Comparison of ENCODE assay signal across 8 cellular contexts in the genomic region with DNA sequence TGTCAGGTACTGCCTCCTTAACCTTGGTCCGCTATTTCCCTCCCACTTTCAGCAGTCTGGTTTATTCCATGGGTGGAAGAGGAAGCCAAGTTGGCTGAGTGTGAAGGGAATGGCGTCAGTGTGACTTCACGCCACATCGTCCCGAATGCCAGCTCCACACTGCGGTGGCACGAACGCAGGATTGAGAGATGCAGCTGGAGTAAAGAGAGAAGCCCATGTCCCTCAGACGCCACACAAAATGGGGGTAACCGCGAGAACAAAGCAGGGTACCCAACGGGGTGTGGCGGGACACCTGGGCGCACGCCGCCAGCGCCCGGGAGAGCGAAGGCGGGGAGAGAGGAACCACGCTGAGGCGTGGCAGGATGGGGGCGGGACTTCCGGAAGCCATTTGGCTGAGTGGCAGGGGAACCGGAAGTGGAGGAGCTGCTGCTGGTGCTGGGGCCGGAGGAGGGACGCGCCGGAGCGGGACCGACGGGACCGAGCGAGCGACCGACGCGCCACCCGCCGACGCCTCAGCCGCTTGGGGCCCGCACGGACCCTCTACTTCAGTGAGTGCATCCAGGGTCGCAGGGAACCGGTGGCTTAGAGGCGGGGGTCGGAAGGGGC. TPM values are rescaled to one million over a fixed set of nuclear protein-coding genes. Genes with fewer than 3 reads are reported as not detected.
DNase-seq lines count a peak whose midpoint lies in the region; ATAC-seq and TF ChIP-seq lines count a peak whose summit lies in the region.

A gene with protein sequence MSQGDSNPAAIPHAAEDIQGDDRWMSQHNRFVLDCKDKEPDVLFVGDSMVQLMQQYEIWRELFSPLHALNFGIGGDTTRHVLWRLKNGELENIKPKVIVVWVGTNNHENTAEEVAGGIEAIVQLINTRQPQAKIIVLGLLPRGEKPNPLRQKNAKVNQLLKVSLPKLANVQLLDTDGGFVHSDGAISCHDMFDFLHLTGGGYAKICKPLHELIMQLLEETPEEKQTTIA (plus strand): TSS at position 417 of the 606 bp plus-strand sequence. CDS start 8,161 bp downstream, outside the sequence.

- H3K36me3 Mint-ChIP-seq in neural progenitor cell = peaks cover 15% of the 10 kb centered on the region

- H3K79me2 ChIP-seq in neural progenitor cell (ENCODE audit: low read depth) = peaks cover 49% of the 10 kb centered on the region

- H3K9ac ChIP-seq in neural progenitor cell (peak within 1 kb of the TSS; percentile 79), stomach smooth muscle (ENCODE audit: low read length in 2 of 2) (peak within 1 kb of the TSS; percentile 87 to 99)

- no peaks in the 10 kb centered on the region for H3K27me3 ChIP-seq in SJSA1 (replicated peaks)
- no peaks in the 10 kb centered on the region for H3K27me3 ChIP-seq in foreskin keratinocyte
- no peaks in the 10 kb centered on the region for H3K27me3 ChIP-seq in neural progenitor cell
- no peaks in the 10 kb centered on the region for H3K27me3 ChIP-seq in stomach smooth muscle (ENCODE audit: control insufficient read depth in 1 of 2, insufficient read depth in 2 of 2, low read length in 2 of 2)

- H3K9me3 ChIP-seq in SJSA1 (replicated peaks) (no peaks in the 10 kb centered on the region), neural progenitor cell (ENCODE audit: low read depth) (no peaks in the 10 kb centered on the region), stomach smooth muscle (ENCODE audit: control insufficient read depth in 2 of 2, low read length in 2 of 2) (no peaks in the 10 kb centered on the region)

- no peaks in the 10 kb centered on the region for H3F3A ChIP-seq in neural progenitor cell (ENCODE audit: low read depth)

- peak within 1 kb of the TSS; percentile 98 for H2AFZ ChIP-seq in neural progenitor cell (replicated peaks)

- TF ChIP-seq CTCF in HFF-Myc (IDR thresholded peaks at IDR 0.05; ENCODE audit: low read depth, low read length, missing control alignments) (no peak), foreskin keratinocyte (conservative IDR thresholded peaks at IDR 0.05) (no peak), neural progenitor cell (IDR thresholded peaks at IDR 0.05) (no peak)

- H3K27ac ChIP-seq in SJSA1 (peak within 1 kb of the TSS; percentile 69), foreskin keratinocyte (peak within 1 kb of the TSS; percentile 58), neural progenitor cell (peak within 1 kb of the TSS; percentile 81), stomach smooth muscle (ENCODE audit: low read length) (peak within 1 kb of the TSS; percentile 89)

- peak within 1 kb of the TSS; percentile 98 for H3K27ac Mint-ChIP-seq in neural progenitor cell

- peak within 1 kb of the TSS; percentile 99 for H3K4me2 ChIP-seq in neural progenitor cell

- H4K20me1 ChIP-seq in neural progenitor cell (ENCODE audit: low read depth) = peaks cover 42% of the 10 kb centered on the region

- peaks cover 8% of the 10 kb centered on the region for H3K27me3 Mint-ChIP-seq in neural progenitor cell (ENCODE audit: insufficient read depth, low read depth)

- DNase-seq in GM04503 (ENCODE audit: low read depth) (peak; percentile 61), HFF-Myc (ENCODE audit: extremely low read depth, low read depth) (peak; percentile 74), MV-4-11 (lab: John Stamatoyannopoulos, UW) (peak; percentile 92), SJSA1 (ENCODE audit: low read depth in 1 of 2, low spot score in 2 of 2) (peak; percentile 87 to 91), foreskin keratinocyte (peak; percentile 74 to 89), neural progenitor cell (ENCODE audit: low spot score) (peak; percentile 96)
- peak; percentile 71 to 94 (median 86) for DNase-seq in activated naive CD4-positive, alpha-beta T cell (lab: John Stamatoyannopoulos, UW)

- peak within 1 kb of the TSS; percentile 100 for H3K4me3 Mint-ChIP-seq in neural progenitor cell

- H3K36me3 ChIP-seq in SJSA1 (peaks cover 25% of the 10 kb centered on the region), neural progenitor cell (no peaks in the 10 kb centered on the region), stomach smooth muscle (ENCODE audit: control insufficient read depth in 2 of 2, insufficient read depth in 2 of 2, low read length in 2 of 2) (peaks cover 4% of the 10 kb centered on the region in 2 donors)

- peak; percentile 95 for ATAC-seq in foreskin keratinocyte

- H3K4me1 ChIP-seq in SJSA1 (replicated peaks) (peaks cover 12% of the 10 kb centered on the region), foreskin keratinocyte (peaks cover 11% of the 10 kb centered on the region), neural progenitor cell (peaks cover 9% of the 10 kb centered on the region), stomach smooth muscle (ENCODE audit: control insufficient read depth, insufficient read depth, low read length) (peaks cover 11% of the 10 kb centered on the region)

- H3K4me1 Mint-ChIP-seq in neural progenitor cell = peaks cover 32% of the 10 kb centered on the region

- peak within 1 kb of the TSS; percentile 94 for H3K4me3 ChIP-seq in HFF-Myc (replicated peaks; ENCODE audit: low read depth, low read length)
- H3K4me3 ChIP-seq in SJSA1 = peak within 1 kb of the TSS; percentile 81
- H3K4me3 ChIP-seq in neural progenitor cell = peak within 1 kb of the TSS; percentile 95
- H3K4me3 ChIP-seq in stomach smooth muscle (ENCODE audit: low read length in 2 of 2) = peak within 1 kb of the TSS; percentile 96 to 99

- H3K9me3 Mint-ChIP-seq in neural progenitor cell = no peaks in the 10 kb centered on the region

RNA-seq across cellular contexts. Expression of the gene that starts here (rescaled TPM):
- total RNA-seq in SJSA1 (2014; rRNA removed; shearing (Covaris generic)) = 65.8 and 79.8 TPM in 2 replicates
- 107 and 113 TPM in 2 replicates for total RNA-seq in foreskin keratinocyte
- 41.2 and 42.8 TPM in 2 replicates for polyA plus RNA-seq in foreskin keratinocyte
- total RNA-seq in neural progenitor cell (ENCODE audit: low replicate concordance) = 161 and 203 TPM in 2 replicates

Comparison
In these comparisons a context has a peak if more than half of its experiments do, and no peak if none do; other contexts are left out.
1. Peak in every context shown above with its lines: DNase-seq, ATAC-seq, H3K4me3 ChIP-seq and H3K27ac ChIP-seq.